Comparison of ENCODE assay signal across 16 cellular contexts in the genomic region with DNA sequence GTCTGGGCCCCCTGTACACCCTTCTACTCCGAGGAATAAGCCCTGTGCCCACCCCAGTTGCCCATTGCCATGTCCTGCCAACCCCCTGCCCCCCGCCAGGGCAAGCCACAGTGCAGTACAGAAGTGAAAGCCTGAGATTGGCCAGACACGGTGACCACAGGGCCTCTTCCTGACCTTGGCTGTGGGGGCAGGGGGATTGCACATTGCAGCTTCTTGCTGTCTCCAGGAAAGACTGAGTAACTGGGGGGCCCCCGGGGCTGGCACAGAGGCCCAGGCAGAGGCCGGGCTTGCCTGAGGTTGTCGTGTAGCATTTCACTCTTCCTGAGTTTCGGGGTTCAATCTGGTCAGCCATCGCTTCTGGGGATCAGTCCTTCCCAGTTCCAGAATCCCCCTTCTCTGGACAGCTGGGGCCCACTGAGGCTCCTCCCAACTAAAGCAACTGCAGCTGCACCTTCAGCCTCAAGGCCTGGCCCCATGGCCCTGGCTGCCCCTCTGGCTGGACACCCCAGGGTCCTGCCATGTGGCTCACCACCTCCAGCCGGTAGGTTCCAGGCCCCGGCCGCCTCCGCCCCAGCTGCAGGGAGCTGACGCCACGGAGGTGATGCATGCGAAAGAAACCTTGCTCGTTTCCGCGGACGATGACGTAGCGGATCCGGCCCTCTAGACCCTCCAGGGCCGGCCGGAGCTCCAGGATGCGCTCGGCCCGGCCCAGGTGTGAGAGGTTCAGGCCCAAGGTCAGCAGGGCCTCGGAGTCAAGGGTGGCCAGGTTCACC. TPM values are rescaled to one million over a fixed set of nuclear protein-coding genes. Genes with fewer than 3 reads are reported as not detected.
"Had no signal": no experiment of that assay in that cellular context is flagged by ENCODE, and none has a peak within 500 bp of the region (broad histone marks: within the 10 kb centered on the region; RNA-seq: fewer than 3 reads in every experiment).

No MANE protein-coding gene starts in this region.

- H3K4me1 Mint-ChIP-seq: activated B cell treated with CpG ODN at 0.5 μM for 24 hours had no signal

- DNase-seq: activated B cell treated with CpG ODN at 0.5 μM for 24 hours; adrenal gland; body of pancreas; central memory CD4-positive, alpha-beta T cell; effector CD8-positive, alpha-beta T cell; kidney; left ventricle myocardium superior; pancreas; stimulated activated CD4-positive, alpha-beta T cell treated with anti-CD3 and anti-CD28 coated beads, Interleukin-4, amount 100 ng/mL, for 4 hours; transverse colon had no signal

- H3K27ac Mint-ChIP-seq: activated B cell treated with CpG ODN at 0.5 μM for 24 hours; T-helper 1 cell treated with Interleukin-12 subunit alpha and Interleukin-12 subunit beta and Interleukin-4 antibody, amounts not matched to agents 30 μg/mL and 1 μg/mL, for 36 hours had no signal

- H3K4me1 ChIP-seq: adrenal gland, body of pancreas, heart left ventricle, pancreas, transverse colon had no signal

- H3K27me3 ChIP-seq: adrenal gland, body of pancreas, heart left ventricle, pancreas, transverse colon had no signal

- ATAC-seq: body of pancreas, heart left ventricle, left ventricle myocardium superior, pancreas had no signal

- H3K4me3 ChIP-seq: adrenal gland, body of pancreas, coronary artery, heart left ventricle, pancreas, transverse colon had no signal

- H3K27ac ChIP-seq: adrenal gland, body of pancreas, coronary artery, heart left ventricle, pancreas, transverse colon had no signal

- H3K4me3 Mint-ChIP-seq: activated B cell treated with CpG ODN at 0.5 μM for 24 hours; neural crest cell; T-helper 1 cell treated with Interleukin-12 subunit alpha and Interleukin-12 subunit beta and Interleukin-4 antibody, amounts not matched to agents 30 μg/mL and 1 μg/mL, for 36 hours had no signal

- H3K9me3 ChIP-seq: pancreas had no signal

- H3K36me3 ChIP-seq: adrenal gland, heart left ventricle, pancreas, transverse colon had no signal

RNA-seq across cellular contexts. Expression of a gene that starts 13.1 kb away (rescaled TPM):
- total RNA-seq: activated B cell treated with CpG ODN at 0.5 μM for 24 hours, body of pancreas, fibroblast of lung, heart left ventricle, kidney, left ventricle myocardium superior, mesenteric fat pad, neural crest cell, pancreas, transverse colon had no signal
- polyA plus RNA-seq: adrenal gland, fibroblast of lung, heart left ventricle had no signal
